ENCODE assay signal across 9 cellular contexts in the genomic region with DNA sequence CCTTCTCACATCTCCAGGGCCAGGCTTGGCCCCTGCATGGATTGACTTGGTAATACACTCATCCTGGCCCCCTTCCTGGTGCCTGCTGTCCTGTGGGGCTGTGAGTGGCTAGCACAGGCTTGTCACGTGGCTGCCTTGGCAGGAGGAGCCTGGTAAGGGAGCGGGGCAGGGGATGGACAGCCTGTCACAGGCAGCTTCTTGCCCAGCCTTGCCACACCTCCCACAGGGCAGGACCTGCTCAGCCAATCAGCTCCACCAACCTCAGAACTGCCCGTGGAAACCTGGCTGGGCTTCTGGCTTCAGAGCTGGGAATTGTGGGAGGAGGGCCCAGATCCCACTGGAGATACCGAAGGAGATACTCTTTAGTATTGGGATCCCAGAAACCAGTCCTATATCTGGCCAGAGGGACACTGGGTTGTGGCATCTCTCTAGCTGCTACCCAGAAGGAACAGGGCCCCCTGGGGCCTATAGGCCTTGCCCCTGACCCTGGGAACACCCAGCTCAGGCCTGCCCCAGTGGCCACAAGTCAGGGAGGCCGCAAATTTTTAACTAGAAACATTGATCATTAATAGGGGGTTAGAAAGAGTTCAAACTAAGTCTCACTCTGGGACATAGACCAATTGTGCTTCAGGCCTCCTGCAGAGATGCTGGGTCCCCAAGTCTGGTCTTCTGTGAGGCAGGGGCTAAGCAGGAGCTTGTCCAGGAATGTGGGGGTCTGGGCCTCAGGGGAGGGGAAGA. TPM values are rescaled to one million over a fixed set of nuclear protein-coding genes. Genes with fewer than 3 reads are reported as not detected.
DNase-seq lines count a peak whose midpoint lies in the region; ATAC-seq and TF ChIP-seq lines count a peak whose summit lies in the region.
"Had no signal": no experiment of that assay in that cellular context is flagged by ENCODE, and none has a peak within 500 bp of the region (broad histone marks: within the 10 kb centered on the region; RNA-seq: fewer than 3 reads in every experiment).

Gene HOGA1, plus strand, starts transcription at position 330 of the 738 bp plus-strand sequence. Its CDS starts 315 bp downstream, at position 645.

- no peaks in the 10 kb centered on the region for H3K36me3 ChIP-seq in ascending aorta
- no peaks in the 10 kb centered on the region for H3K36me3 ChIP-seq in spleen

- intact Hi-C loops in ascending aorta (cut with DNase I), result no loop called here
- intact Hi-C loops in spleen (cut with DNase I; ENCODE audit: low total_unique reads), result no loop called here

- H3K27me3 ChIP-seq in ascending aorta (no peaks in the 10 kb centered on the region), spleen (replicated peaks in 1 of 7) (no peaks in the 10 kb centered on the region)

- peak; percentile 55 for DNase-seq in D341Med (ENCODE audit: low spot score)
- peak; percentile 61 to 91 for DNase-seq in ascending aorta (ENCODE audit: low spot score in 2 of 2)
- DNase-seq in hepatic stellate cell (ENCODE audit: low spot score), result peak; percentile 47
- peak; percentile 63 for DNase-seq in spleen
- no peak for DNase-seq in NCI-H524 treated with DMSO at 0.1 percent for 48 hours (lab: John Stamatoyannopoulos, UW)
- DNase-seq in activated naive CD4-positive, alpha-beta T cell treated with Interleukin-2 at 50 U/mL for 16 hours, result no peak
- no peak for DNase-seq in stimulated activated CD4-positive, alpha-beta T cell treated with anti-CD3 and anti-CD28 coated beads, Interleukin-4, amount 100 ng/mL, for 4 hours
- DNase-seq: activated naive CD8-positive, alpha-beta T cell treated with anti-CD3 and anti-CD28 coated beads, Interleukin-2, amount 10 ng/mL, durations not matched to agents 7 days and 5 days had no signal

- no peak for TF ChIP-seq POLR2A in spleen (IDR thresholded peaks at IDR 0.05)

- peak within 1 kb of the TSS; percentile 12 to 40 for H3K4me3 ChIP-seq in ascending aorta
- H3K4me3 ChIP-seq in spleen, result no peak within 1 kb of the TSS

- H3K4me1 ChIP-seq in ascending aorta, result peaks cover 3 to 12% of the 10 kb centered on the region in 2 donors
- no peaks in the 10 kb centered on the region for H3K4me1 ChIP-seq in spleen

- H3K9me3 ChIP-seq in ascending aorta (no peaks in the 10 kb centered on the region), spleen (no peaks in the 10 kb centered on the region)

- TF ChIP-seq CTCF in ascending aorta (IDR thresholded peaks at IDR 0.05) (no peak), spleen (IDR thresholded peaks at IDR 0.05 in 8 of 11, conservative IDR thresholded peaks at IDR 0.05 in 3 of 11) (no peak)

- WGBS in spleen, 5 donors, result 52 to 88% (median 69%) methylated on average over 3 to 5 of the region's 5 CpGs

- peak; percentile 77 for ATAC-seq in HG03354 (IDR thresholded peaks at IDR 0.05; ENCODE audit: poor library complexity, severe bottlenecking, unreplicated experiment)

- H3K27ac ChIP-seq in ascending aorta (peak within 1 kb of the TSS; percentile 70 to 82), spleen (no peak within 1 kb of the TSS)

RNA-seq across cellular contexts. Expression of gene HOGA1, which starts in this region (rescaled TPM):
- 2.6 TPM for total RNA-seq in ascending aorta
- under 1 TPM in 2 of 7 donors, not detected in 5; 0.19 to 0.32 TPM for total RNA-seq in spleen
- under 1 TPM; 0.11 to 0.42 (median 0.15) TPM for polyA plus RNA-seq in spleen
- total RNA-seq: activated naive CD8-positive, alpha-beta T cell treated with anti-CD3 and anti-CD28 coated beads, Interleukin-2, amount 10 ng/mL, durations not matched to agents 7 days and 5 days had no signal

Comparison
In these comparisons a context has a peak if more than half of its experiments do, and no peak if none do; other contexts are left out.
1. Peak in DNase-seq in spleen; RNA of the gene not detected or under 1 TPM.
2. DNase-seq: peak in D341Med (single experiment), ascending aorta (2 of 2) and hepatic stellate cell (single experiment); none in NCI-H524 treated with DMSO at 0.1 percent for 48 hours (single experiment), activated naive CD4-positive, alpha-beta T cell treated with Interleukin-2 at 50 U/mL for 16 hours (single experiment) and stimulated activated CD4-positive, alpha-beta T cell treated with anti-CD3 and anti-CD28 coated beads, Interleukin-4, amount 100 ng/mL, for 4 hours (0 of 2).
3. H3K27ac ChIP-seq: peak in ascending aorta (2 of 2); none in spleen (0 of 8).
4. H3K4me3 ChIP-seq: peak in ascending aorta (2 of 2); none in spleen (0 of 8).